15 cellular contexts compared by ENCODE assay signal in the genomic region with DNA sequence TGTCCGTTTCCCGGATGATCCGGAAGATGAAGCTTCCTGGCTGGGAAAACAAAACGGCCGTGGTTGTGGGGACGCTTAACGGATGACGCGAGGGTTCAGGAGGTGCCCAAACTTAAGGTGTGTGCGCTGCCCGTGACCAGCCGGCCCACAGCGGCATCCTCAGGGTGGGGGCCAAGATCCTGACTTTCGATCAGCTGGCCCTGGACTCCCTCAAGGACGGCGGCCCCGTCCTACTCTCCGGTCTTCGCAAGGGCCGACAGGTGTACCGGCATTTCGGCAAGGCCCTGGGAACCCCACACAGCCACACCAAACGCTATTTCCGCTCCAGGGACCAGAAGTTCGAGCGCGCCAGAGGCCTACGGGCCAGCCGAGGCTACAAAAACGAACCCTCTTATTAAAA. TPM values are rescaled to one million over a fixed set of nuclear protein-coding genes. Genes with fewer than 3 reads are reported as not detected.
A peak's percentile ranks its signal among the peaks of the same experiment; 100 is the strongest.
DNase-seq lines count a peak whose midpoint lies in the region; ATAC-seq and TF ChIP-seq lines count a peak whose summit lies in the region.
"Had no signal": no experiment of that assay in that cellular context is flagged by ENCODE, and none has a peak within 500 bp of the region (broad histone marks: within the 10 kb centered on the region; RNA-seq: fewer than 3 reads in every experiment).

No MANE protein-coding gene starts in this region.

- WGBS in testis, 2 donors = 68 to 85% methylated on average over 30 of the region's 30 CpGs
- no CpG with 5 or more reads among the region's 30 CpGs for WGBS in H9 (ENCODE audit: extremely low coverage, insufficient read length, low lambda C conversion rate)

- no peak overlapping the region for H3K18ac ChIP-seq in H9 (ENCODE audit: insufficient read length, low read depth, low read length)

- no peak overlapping the region for H2BK12ac ChIP-seq in H9 (ENCODE audit: insufficient read length, low read depth, low read length)

- TF ChIP-seq CTCF in natural killer cell (IDR thresholded peaks at IDR 0.05) = no peak
- no peak for TF ChIP-seq CTCF in neural crest cell (conservative IDR thresholded peaks at IDR 0.05)
- TF ChIP-seq CTCF in testis (IDR thresholded peaks at IDR 0.05) = no peak
- no peak for TF ChIP-seq CTCF in H9 (conservative IDR thresholded peaks at IDR 0.05)

- H3K27ac Mint-ChIP-seq in natural killer cell treated with Interleukin-12 subunit alpha and Interleukin-12 subunit beta and Interleukin-15 and Interleukin-18, amount 100 ng/mL, for 72 hours = no peak overlapping the region
- H3K27ac Mint-ChIP-seq in natural killer cell = no peak overlapping the region
- peak overlapping the region; percentile 12 for H3K27ac Mint-ChIP-seq in neural crest cell (ENCODE audit: unreplicated experiment)
- no peak overlapping the region for H3K27ac Mint-ChIP-seq in H9
- H3K27ac Mint-ChIP-seq: CD4-positive, CD25-positive, alpha-beta regulatory T cell had no signal

- H2BK5ac ChIP-seq in H9 (ENCODE audit: insufficient read length, low read length) = no peak overlapping the region

- H4K5ac ChIP-seq in H9 (ENCODE audit: insufficient read length, low read depth, low read length) = no peak overlapping the region

- H3K27me3 ChIP-seq in testis (no peaks in the 10 kb centered on the region), H9 (ENCODE audit: insufficient read depth, low read length) (no peaks in the 10 kb centered on the region)
- H3K27me3 ChIP-seq: BLaER1 treated with 17β-estradiol and CSF1 and Interleukin-3, amounts not matched to agents 10 nM and 100 nM had no signal

- no peak overlapping the region for H3K4me3 Mint-ChIP-seq in natural killer cell treated with Interleukin-12 subunit alpha and Interleukin-12 subunit beta and Interleukin-15 and Interleukin-18, amount 100 ng/mL, for 72 hours
- H3K4me3 Mint-ChIP-seq in natural killer cell (no peak overlapping the region), neural crest cell (no peak overlapping the region), H9 (no peak overlapping the region)

- no peak overlapping the region for H4K91ac ChIP-seq in H9 (ENCODE audit: insufficient read length, low read depth, low read length)

- no peak overlapping the region for H3K14ac ChIP-seq in H9 (ENCODE audit: insufficient read depth, low read length)

- H2BK120ac ChIP-seq in H9 (ENCODE audit: low read depth, low read length, poor library complexity, severe bottlenecking) = no peak overlapping the region

- no peak overlapping the region for H4K8ac ChIP-seq in H9 (replicated peaks; ENCODE audit: insufficient read length, low read depth, low read length)

- H3K23ac ChIP-seq in H9 (ENCODE audit: insufficient read length, low read depth, low read length) = no peak overlapping the region

- no peaks in the 10 kb centered on the region for H3K79me1 ChIP-seq in H9 (ENCODE audit: insufficient read depth, low read depth, low read length, poor library complexity, severe bottlenecking)

- H2BK15ac ChIP-seq in H9 (ENCODE audit: low read depth, low read length) = no peak overlapping the region

- no peak overlapping the region for H3K4me2 ChIP-seq in H9 (ENCODE audit: insufficient read depth, insufficient read length, low read length)
- H3K4me2 ChIP-seq: BLaER1 treated with 17β-estradiol and CSF1 and Interleukin-3, amounts not matched to agents 10 nM and 100 nM had no signal

- no peaks in the 10 kb centered on the region for H3K36me3 Mint-ChIP-seq in natural killer cell treated with Interleukin-12 subunit alpha and Interleukin-12 subunit beta and Interleukin-15 and Interleukin-18, amount 100 ng/mL, for 72 hours
- no peaks in the 10 kb centered on the region for H3K36me3 Mint-ChIP-seq in natural killer cell
- H3K36me3 Mint-ChIP-seq in neural crest cell (ENCODE audit: low read depth) = no peaks in the 10 kb centered on the region
- H3K36me3 Mint-ChIP-seq in H9 (ENCODE audit: insufficient read depth in 1 of 3, low read depth in 3 of 3) = no peaks in the 10 kb centered on the region
- H3K36me3 Mint-ChIP-seq: CD4-positive, CD25-positive, alpha-beta regulatory T cell had no signal

- no peak for TF ChIP-seq POLR2A in testis (IDR thresholded peaks at IDR 0.05)

- peaks cover under 1% of the 10 kb centered on the region for H3K4me1 ChIP-seq in testis
- H3K4me1 ChIP-seq in H9 (ENCODE audit: insufficient read depth, low read length) = no peaks in the 10 kb centered on the region

- H2AK5ac ChIP-seq in H9 (ENCODE audit: insufficient read length, low read length) = no peak overlapping the region

- H3K9me3 Mint-ChIP-seq in natural killer cell treated with Interleukin-12 subunit alpha and Interleukin-12 subunit beta and Interleukin-15 and Interleukin-18, amount 100 ng/mL, for 72 hours = peaks cover 3% of the 10 kb centered on the region
- H3K9me3 Mint-ChIP-seq in natural killer cell (no peaks in the 10 kb centered on the region), neural crest cell (no peaks in the 10 kb centered on the region), H9 (no peaks in the 10 kb centered on the region)
- H3K9me3 Mint-ChIP-seq: CD4-positive, CD25-positive, alpha-beta regulatory T cell had no signal

- no peaks in the 10 kb centered on the region for H3K23me2 ChIP-seq in H9 (ENCODE audit: insufficient read length, low read depth, low read length, poor library complexity, severe bottlenecking)

- H3K56ac ChIP-seq in H9 (ENCODE audit: insufficient read length, low read depth, low read length) = no peak overlapping the region

- no peak overlapping the region for H3K9ac ChIP-seq in H9 (ENCODE audit: extremely low read depth, insufficient read length, low read length)
- H3K9ac ChIP-seq: BLaER1 treated with 17β-estradiol and CSF1 and Interleukin-3, amounts not matched to agents 10 nM and 100 nM had no signal

- H3K27ac ChIP-seq in testis (peak overlapping the region in 1 of 2 donors; percentile 15), H9 (ENCODE audit: insufficient read length, low read depth, low read length) (no peak overlapping the region)
- H3K27ac ChIP-seq: BLaER1 treated with 17β-estradiol and CSF1 and Interleukin-3, amounts not matched to agents 10 nM and 100 nM had no signal

- peaks cover 13 to 16% of the 10 kb centered on the region in 2 donors for H3K4me1 Mint-ChIP-seq in natural killer cell treated with Interleukin-12 subunit alpha and Interleukin-12 subunit beta and Interleukin-15 and Interleukin-18, amount 100 ng/mL, for 72 hours (ENCODE audit: low read depth in 2 of 2)
- H3K4me1 Mint-ChIP-seq in natural killer cell (peaks cover 20 to 23% of the 10 kb centered on the region in 2 donors), neural crest cell (peaks cover 9% of the 10 kb centered on the region), H9 (peaks cover 0 to 5% of the 10 kb centered on the region in 2 experiments; a peak in 1 of 4 replicates)

- H3K9me3 ChIP-seq in testis (no peaks in the 10 kb centered on the region), H9 (ENCODE audit: control insufficient read depth, low read depth, low read length) (no peaks in the 10 kb centered on the region)
- H3K9me3 ChIP-seq: BLaER1 treated with 17β-estradiol and CSF1 and Interleukin-3, amounts not matched to agents 10 nM and 100 nM had no signal

- H2AFZ ChIP-seq in H9 (ENCODE audit: low read length) = no peak overlapping the region

- no peak overlapping the region for H3K4ac ChIP-seq in H9 (ENCODE audit: low read depth, low read length)

- no peaks in the 10 kb centered on the region for H3K27me3 Mint-ChIP-seq in natural killer cell treated with Interleukin-12 subunit alpha and Interleukin-12 subunit beta and Interleukin-15 and Interleukin-18, amount 100 ng/mL, for 72 hours
- H3K27me3 Mint-ChIP-seq in natural killer cell (ENCODE audit: low read depth in 2 of 2) (no peaks in the 10 kb centered on the region), neural crest cell (ENCODE audit: low read depth) (peaks cover 4% of the 10 kb centered on the region), H9 (ENCODE audit: low read depth) (peaks cover 10% of the 10 kb centered on the region; the same call in 1 of the 2 replicates)

- H3K79me2 ChIP-seq in H9 (ENCODE audit: insufficient read depth, low read length) = no peaks in the 10 kb centered on the region

- intact Hi-C loops in natural killer cell (cut with micrococcal nuclease) (no loop called here), testis (cut with DNase I; ENCODE audit: low total_unique reads) (no loop called here)

- no peak overlapping the region for H2BK20ac ChIP-seq in H9 (ENCODE audit: low read depth, low read length, poor library complexity, severe bottlenecking)

- H3T11ph ChIP-seq in H9 (ENCODE audit: low read length) = no peak overlapping the region

- ATAC-seq in natural killer cell treated with Interleukin-12 subunit alpha and Interleukin-12 subunit beta and Interleukin-15 and Interleukin-18, amount 100 ng/mL, for 72 hours = no peak
- no peak for ATAC-seq in natural killer cell

- DNase-seq in natural killer cell treated with Interleukin-12 subunit alpha and Interleukin-12 subunit beta and Interleukin-15 and Interleukin-18, amount 100 ng/mL, for 72 hours (ENCODE audit: low spot score) = peak; percentile 38
- DNase-seq in natural killer cell = no peak
- DNase-seq in neural crest cell (ENCODE audit: low read depth, low spot score) = no peak
- DNase-seq in testis = no peak
- DNase-seq in H9 = no peak
- no peak for DNase-seq in SK-N-DZ (ENCODE audit: low spot score)
- no peak for DNase-seq in NCI-H1436 treated with DMSO at 0.1 percent for 48 hours (lab: John Stamatoyannopoulos, UW)
- DNase-seq: ACHN; CD4-positive, CD25-positive, alpha-beta regulatory T cell; DMS53; GF-D8; IMR-90 had no signal

- H3K4me3 ChIP-seq in testis = peak overlapping the region; percentile 29 to 42
- H3K4me3 ChIP-seq: BLaER1 treated with 17β-estradiol and CSF1 and Interleukin-3, amounts not matched to agents 10 nM and 100 nM had no signal

- no peaks in the 10 kb centered on the region for H4K20me1 ChIP-seq in H9 (ENCODE audit: control insufficient read depth, insufficient read depth, insufficient read length)

- no peaks in the 10 kb centered on the region for H3K36me3 ChIP-seq in testis (ENCODE audit: low read depth, missing control alignments)
- H3K36me3 ChIP-seq: BLaER1 treated with 17β-estradiol and CSF1 and Interleukin-3, amounts not matched to agents 10 nM and 100 nM had no signal

RNA-seq across cellular contexts. Expression of gene C16orf90, which starts 1.1 kb away (rescaled TPM):
- not detected for total RNA-seq in natural killer cell treated with Interleukin-12 subunit alpha and Interleukin-12 subunit beta and Interleukin-15 and Interleukin-18, amount 100 ng/mL, for 72 hours
- not detected for total RNA-seq in natural killer cell
- not detected in 2 replicates for total RNA-seq in neural crest cell
- 10 to 100 TPM; 14.2 to 33.8 TPM for total RNA-seq in testis
- polyA plus RNA-seq in testis (ENCODE audit: insufficient read depth, low read depth, low replicate concordance) = 52.1 TPM
- total RNA-seq in H9 (2021) = not detected in 2 replicates
- not detected in 2 replicates for polyA plus RNA-seq in SK-N-DZ (2014; cell fraction: cytosol; rRNA removed)
- polyA plus RNA-seq in SK-N-DZ (2014; cell fraction: nucleus; rRNA removed) = not detected in 2 replicates
- total RNA-seq: A172; CD4-positive, CD25-positive, alpha-beta regulatory T cell; HT-29; IMR-90 had no signal
- polyA plus RNA-seq: CD4-positive, CD25-positive, alpha-beta regulatory T cell; IMR-90 had no signal

RNA-seq across cellular contexts. Expression of gene CLUAP1, which starts 4.4 kb away (rescaled TPM):
- total RNA-seq in natural killer cell treated with Interleukin-12 subunit alpha and Interleukin-12 subunit beta and Interleukin-15 and Interleukin-18, amount 100 ng/mL, for 72 hours = 10 to 100 TPM in 1 of 2 donors, 1 to 10 TPM in 1; 4.3 to 10.8 TPM
- total RNA-seq in natural killer cell (1 to 10 TPM; 4.0 to 6.2 (median 4.7) TPM), neural crest cell (30.7 and 33.8 TPM in 2 replicates), testis (10 to 100 TPM; 45.2 to 59.5 TPM), H9 (2021) (10.6 and 13.4 TPM in 2 replicates)
- 95.7 TPM for polyA plus RNA-seq in testis (ENCODE audit: insufficient read depth, low read depth, low replicate concordance)
- polyA plus RNA-seq in SK-N-DZ (2014; cell fraction: cytosol; rRNA removed) = 16.0 and 22.4 TPM in 2 replicates
- 12.6 and 13.5 TPM in 2 replicates for polyA plus RNA-seq in SK-N-DZ (2014; cell fraction: nucleus; rRNA removed)

RNA-seq across cellular contexts. Expression of gene NAA60, which starts 52.9 kb away (rescaled TPM):
- total RNA-seq in natural killer cell treated with Interleukin-12 subunit alpha and Interleukin-12 subunit beta and Interleukin-15 and Interleukin-18, amount 100 ng/mL, for 72 hours = 10 to 100 TPM; 59.0 to 60.0 TPM
- 10 to 100 TPM; 45.1 to 69.0 (median 58.9) TPM for total RNA-seq in natural killer cell
- 48.9 and 55.3 TPM in 2 replicates for total RNA-seq in neural crest cell
- 100 to 1,000 TPM in 1 of 2 donors, 10 to 100 TPM in 1; 99.2 to 120 TPM for total RNA-seq in testis
- 61.8 TPM for polyA plus RNA-seq in testis (ENCODE audit: insufficient read depth, low read depth, low replicate concordance)
- 49.3 and 50.4 TPM in 2 replicates for total RNA-seq in H9 (2021)
- 10.3 and 14.5 TPM in 2 replicates for polyA plus RNA-seq in SK-N-DZ (2014; cell fraction: cytosol; rRNA removed)
- polyA plus RNA-seq in SK-N-DZ (2014; cell fraction: nucleus; rRNA removed) = 14.1 and 41.3 TPM in 2 replicates

RNA-seq across cellular contexts. Expression of gene ZNF597, which starts 53.1 kb away (rescaled TPM):
- 1 to 10 TPM; 2.7 to 2.9 TPM for total RNA-seq in natural killer cell treated with Interleukin-12 subunit alpha and Interleukin-12 subunit beta and Interleukin-15 and Interleukin-18, amount 100 ng/mL, for 72 hours
- 1 to 10 TPM; 1.8 to 3.5 (median 2.8) TPM for total RNA-seq in natural killer cell
- 2.0 and 2.2 TPM in 2 replicates for total RNA-seq in neural crest cell
- total RNA-seq in testis = 10 to 100 TPM in 1 of 2 donors, 1 to 10 TPM in 1; 9.1 to 11.0 TPM
- 6.9 TPM for polyA plus RNA-seq in testis (ENCODE audit: insufficient read depth, low read depth, low replicate concordance)
- total RNA-seq in H9 (2021) = 3.4 and 3.5 TPM in 2 replicates
- 1.5 and 1.9 TPM in 2 replicates for polyA plus RNA-seq in SK-N-DZ (2014; cell fraction: cytosol; rRNA removed)
- polyA plus RNA-seq in SK-N-DZ (2014; cell fraction: nucleus; rRNA removed) = 1.6 and 3.4 TPM in 2 replicates

Comparison
In these comparisons a context has a peak if more than half of its experiments do, and no peak if none do; other contexts are left out.
1. RNA of gene C16orf90, which starts 1.1 kb away (total RNA-seq): 14.2 to 33.8 TPM in testis; not detected in natural killer cell treated with Interleukin-12 subunit alpha and Interleukin-12 subunit beta and Interleukin-15 and Interleukin-18, amount 100 ng/mL, for 72 hours, not detected in natural killer cell, not detected in neural crest cell and not detected in H9; every median in the first group is over 10 times any median in the second.